In the genomic region with DNA sequence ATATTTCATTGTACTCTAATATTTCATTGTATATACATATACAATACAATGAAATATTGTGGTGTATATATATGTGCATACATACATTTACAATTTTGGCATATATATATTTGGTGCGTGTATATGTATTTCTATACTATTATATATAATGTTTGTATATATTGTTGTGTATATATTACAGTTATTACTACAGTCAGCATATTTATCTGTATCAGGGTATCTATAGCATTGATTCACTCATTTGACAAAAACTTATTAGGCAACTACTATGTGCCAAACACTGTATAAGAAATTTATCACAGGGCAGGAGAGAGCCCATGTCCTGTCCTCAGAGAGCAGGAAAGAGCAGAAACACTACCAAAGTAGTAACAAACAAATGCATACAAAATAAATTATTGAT, we compare ENCODE assay signal across 8 cellular contexts.
"Had no signal": no experiment of that assay in that cellular context is flagged by ENCODE, and none has a peak within 500 bp of the region (broad histone marks: within the 10 kb centered on the region; RNA-seq: fewer than 3 reads in every experiment).

No MANE protein-coding gene starts in this region.

- H3K4me3 ChIP-seq: GM12878 had no signal

- DNase-seq: GDM1, GF-D8 had no signal

- ATAC-seq: GM12878 had no signal

- FAIRE-seq: G401.6, GM12878, GM12891, GM12892, GM18507, GM19239 had no signal
